ENCODE assay signal across 23 cellular contexts in genomic region chr4:56320293-56320692, GRCh38.
DNase-seq lines count a peak whose midpoint lies in the region; ATAC-seq, FAIRE-seq and TF ChIP-seq lines count a peak whose summit lies in the region.
"Had no signal": no experiment of that assay in that cellular context is flagged by ENCODE, and none has a peak within 500 bp of the region (broad histone marks: within the 10 kb centered on the region; RNA-seq: fewer than 3 reads in every experiment).

No MANE protein-coding gene starts in this region.

- H3K4me3 Mint-ChIP-seq in activated T-helper 1 cell treated with anti-CD3 and anti-CD28 coated beads, Interleukin-12 subunit alpha, Interleukin-12 subunit beta, Interleukin-2, Interleukin-4 antibody, amounts not matched to agents 30 ng/mL and 10 ng/mL and 1 ng/mL, durations not matched to agents 14 hours and 24 hours and 36 hours: no peak overlapping the region
- H3K4me3 Mint-ChIP-seq: B cell; CD4-positive, CD25-positive, alpha-beta regulatory T cell had no signal

- H3K27me3 ChIP-seq in GM23248 (replicated peaks; ENCODE audit: insufficient read depth) (0 out of 2 replicates have a peak, but pooled peaks cover 5% of the 10 kb centered on the region), keratinocyte (ENCODE audit: control insufficient read depth, extremely low read depth, insufficient read depth, low read length) (no peaks in the 10 kb centered on the region), right cardiac atrium (ENCODE audit: control insufficient read depth, insufficient read depth) (no peaks in the 10 kb centered on the region)

- H2AFZ ChIP-seq in GM23248: no peak overlapping the region
- no peak overlapping the region for H2AFZ ChIP-seq in keratinocyte (ENCODE audit: control insufficient read depth, low read length)

- H3F3A ChIP-seq in GM23248 (ENCODE audit: insufficient read depth): no peaks in the 10 kb centered on the region

- H4K20me1 ChIP-seq in GM23248 (ENCODE audit: insufficient read depth) (no peaks in the 10 kb centered on the region), keratinocyte (ENCODE audit: control insufficient read depth, extremely low read depth, insufficient read depth, low read length) (no peaks in the 10 kb centered on the region)

- H3K9ac ChIP-seq in GM23248: no peak overlapping the region
- no peak overlapping the region for H3K9ac ChIP-seq in keratinocyte (ENCODE audit: control insufficient read depth, extremely low read depth, insufficient read depth, low read length)

- H3K4me3 ChIP-seq in GM23248: no peak overlapping the region
- H3K4me3 ChIP-seq in choroid plexus epithelial cell (ENCODE audit: low read depth, low read length): no peak overlapping the region
- no peak overlapping the region for H3K4me3 ChIP-seq in keratinocyte (ENCODE audit: control insufficient read depth in 2 of 3, extremely low read depth in 1 of 3, insufficient read depth in 2 of 3, low read depth in 1 of 3, low read length in 3 of 3)
- H3K4me3 ChIP-seq in right cardiac atrium (ENCODE audit: low read length): no peak overlapping the region
- H3K4me3 ChIP-seq: SK-N-MC had no signal

- no peaks in the 10 kb centered on the region for H3K36me3 Mint-ChIP-seq in activated T-helper 1 cell treated with anti-CD3 and anti-CD28 coated beads, Interleukin-12 subunit alpha, Interleukin-12 subunit beta, Interleukin-2, Interleukin-4 antibody, amounts not matched to agents 30 ng/mL and 10 ng/mL and 1 ng/mL, durations not matched to agents 14 hours and 24 hours and 36 hours (ENCODE audit: low read depth)
- H3K36me3 Mint-ChIP-seq: CD4-positive, CD25-positive, alpha-beta regulatory T cell had no signal

- in situ Hi-C loops in GM23248 (cut with MboI): no loop called here

- H3K9me2 ChIP-seq in GM23248 (ENCODE audit: insufficient read depth): no peaks in the 10 kb centered on the region

- H3K4me1 ChIP-seq in GM23248 (ENCODE audit: insufficient read depth) (0 out of 2 replicates have a peak, but pooled peaks cover 7% of the 10 kb centered on the region), keratinocyte (ENCODE audit: control insufficient read depth, extremely low read depth, insufficient read depth, low read length) (no peaks in the 10 kb centered on the region), right cardiac atrium (ENCODE audit: control insufficient read depth, insufficient read depth, low read length) (no peaks in the 10 kb centered on the region)

- H3K4me1 Mint-ChIP-seq in activated T-helper 1 cell treated with anti-CD3 and anti-CD28 coated beads, Interleukin-12 subunit alpha, Interleukin-12 subunit beta, Interleukin-2, Interleukin-4 antibody, amounts not matched to agents 30 ng/mL and 10 ng/mL and 1 ng/mL, durations not matched to agents 14 hours and 24 hours and 36 hours (ENCODE audit: low read depth): no peaks in the 10 kb centered on the region
- H3K4me1 Mint-ChIP-seq: B cell; CD4-positive, CD25-positive, alpha-beta regulatory T cell had no signal

- H3K9me1 ChIP-seq in keratinocyte (ENCODE audit: control insufficient read depth, extremely low read depth, insufficient read depth, low read length): no peaks in the 10 kb centered on the region

- H3K9me3 Mint-ChIP-seq in activated T-helper 1 cell treated with anti-CD3 and anti-CD28 coated beads, Interleukin-12 subunit alpha, Interleukin-12 subunit beta, Interleukin-2, Interleukin-4 antibody, amounts not matched to agents 30 ng/mL and 10 ng/mL and 1 ng/mL, durations not matched to agents 14 hours and 24 hours and 36 hours: no peaks in the 10 kb centered on the region

- peaks cover 3% of the 10 kb centered on the region for H3K27me3 Mint-ChIP-seq in activated T-helper 1 cell treated with anti-CD3 and anti-CD28 coated beads, Interleukin-12 subunit alpha, Interleukin-12 subunit beta, Interleukin-2, Interleukin-4 antibody, amounts not matched to agents 30 ng/mL and 10 ng/mL and 1 ng/mL, durations not matched to agents 14 hours and 24 hours and 36 hours (ENCODE audit: insufficient read depth)
- H3K27me3 Mint-ChIP-seq: B cell had no signal

- H3K36me3 ChIP-seq in GM23248 (ENCODE audit: low read depth): no peaks in the 10 kb centered on the region
- no peaks in the 10 kb centered on the region for H3K36me3 ChIP-seq in keratinocyte (ENCODE audit: control insufficient read depth in 2 of 2, extremely low read depth in 1 of 2, insufficient read depth in 2 of 2, low read length in 2 of 2)

- FAIRE-seq in keratinocyte (lab: Jason Lieb, UNC): peak; percentile 5
- FAIRE-seq: HepG2 had no signal

- no peak for TF ChIP-seq CTCF in choroid plexus epithelial cell (conservative IDR thresholded peaks at IDR 0.05; ENCODE audit: low read depth, low read length)
- TF ChIP-seq CTCF in keratinocyte (optimal IDR thresholded peaks at IDR 0.05 in 1 of 3, IDR thresholded peaks at IDR 0.05 in 1 of 3, conservative IDR thresholded peaks at IDR 0.05 in 1 of 3; ENCODE audit: extremely low read depth in 1 of 3, insufficient read depth in 2 of 3, low read length in 3 of 3): no peak

- H3K27ac ChIP-seq in GM23248 (no peak overlapping the region), keratinocyte (ENCODE audit: control insufficient read depth, insufficient read depth, low read length) (no peak overlapping the region), right cardiac atrium (ENCODE audit: low read length) (no peak overlapping the region)
- H3K27ac ChIP-seq: SK-N-MC had no signal

- H3K79me2 ChIP-seq in GM23248 (ENCODE audit: insufficient read depth) (no peaks in the 10 kb centered on the region), keratinocyte (ENCODE audit: control insufficient read depth, insufficient read depth, low read length) (no peaks in the 10 kb centered on the region)

- DNase-seq in GM23248 (peak; percentile 64), RKO (ENCODE audit: low spot score) (peak; percentile 24), choroid plexus epithelial cell (ENCODE audit: low read depth) (peak; percentile 65), keratinocyte (ENCODE audit: low read depth, low spot score) (no peak), right cardiac atrium (no peak)
- DNase-seq in activated T-helper 1 cell treated with anti-CD3 and anti-CD28 coated beads, Interleukin-12 subunit alpha, Interleukin-12 subunit beta, Interleukin-2, Interleukin-4 antibody, amounts not matched to agents 30 ng/mL and 10 ng/mL and 1 ng/mL, durations not matched to agents 14 hours and 24 hours and 36 hours (ENCODE audit: low spot score): no peak
- DNase-seq: Calu3; CD4-positive, CD25-positive, alpha-beta regulatory T cell; DMS53; Karpas-422; NCI-H1105; NCI-H1694 treated with DMSO at 0.1 percent for 48 hours; NCI-H2107; NCI-H2227 treated with DMSO at 0.1 percent for 48 hours; NCI-H524; Right ventricle myocardium superior had no signal

- no peak for ATAC-seq in HG02759 (IDR thresholded peaks at IDR 0.05; ENCODE audit: unreplicated experiment)
- ATAC-seq in right cardiac atrium: no peak
- no peak for ATAC-seq in HG02884 (IDR thresholded peaks at IDR 0.05; ENCODE audit: unreplicated experiment)
- ATAC-seq: HCT116, HepG2, Panc1 had no signal

- dilution Hi-C loops in keratinocyte (cut with MboI; ENCODE audit: extremely low pct_ligation_motif_present, low sequenced_read_pairs): no loop called here

- 41 to 48% methylated on average over 5 of the region's 5 CpGs for whole genome bisulfite sequencing in GM23248 (ENCODE audit: low coverage in 1 of 2, low lambda C conversion rate in 2 of 2, missing lambda C conversion rate in 2 of 2), 2 experiments
- WGBS in right cardiac atrium: 95% methylated on average over 5 of the region's 5 CpGs

- H3K27ac Mint-ChIP-seq in activated T-helper 1 cell treated with anti-CD3 and anti-CD28 coated beads, Interleukin-12 subunit alpha, Interleukin-12 subunit beta, Interleukin-2, Interleukin-4 antibody, amounts not matched to agents 30 ng/mL and 10 ng/mL and 1 ng/mL, durations not matched to agents 14 hours and 24 hours and 36 hours: no peak overlapping the region
- H3K27ac Mint-ChIP-seq: B cell; CD4-positive, CD25-positive, alpha-beta regulatory T cell had no signal

- intact Hi-C loops in right cardiac atrium (cut with DNase I): no loop called here
- intact Hi-C loops in activated T-helper 1 cell treated with anti-CD3 and anti-CD28 coated beads, Interleukin-12 subunit alpha, Interleukin-12 subunit beta, Interleukin-2, Interleukin-4 antibody, amounts not matched to agents 30 ng/mL and 10 ng/mL and 1 ng/mL, durations not matched to agents 14 hours and 24 hours and 36 hours (cut with micrococcal nuclease): no loop called here

- H3K4me2 ChIP-seq in GM23248 (ENCODE audit: unreplicated experiment) (peak overlapping the region; percentile 12), keratinocyte (ENCODE audit: control insufficient read depth, extremely low read depth, insufficient read depth, low read depth, low read length) (no peak overlapping the region)

- H3K9me3 ChIP-seq in GM23248 (ENCODE audit: low read depth) (no peaks in the 10 kb centered on the region), keratinocyte (ENCODE audit: control insufficient read depth, low read depth, low read length) (no peaks in the 10 kb centered on the region), right cardiac atrium (ENCODE audit: control insufficient read depth, low read length) (no peaks in the 10 kb centered on the region)

Comparison
In these comparisons a context has a peak if more than half of its experiments do, and no peak if none do; other contexts are left out.
1. DNase-seq: peak in GM23248 (single experiment), RKO (single experiment) and choroid plexus epithelial cell (single experiment); none in keratinocyte (single experiment), right cardiac atrium (0 of 3) and activated T-helper 1 cell treated with anti-CD3 and anti-CD28 coated beads, Interleukin-12 subunit alpha, Interleukin-12 subunit beta, Interleukin-2, Interleukin-4 antibody, amounts not matched to agents 30 ng/mL and 10 ng/mL and 1 ng/mL, durations not matched to agents 14 hours and 24 hours and 36 hours (single experiment).